In the genomic region with DNA sequence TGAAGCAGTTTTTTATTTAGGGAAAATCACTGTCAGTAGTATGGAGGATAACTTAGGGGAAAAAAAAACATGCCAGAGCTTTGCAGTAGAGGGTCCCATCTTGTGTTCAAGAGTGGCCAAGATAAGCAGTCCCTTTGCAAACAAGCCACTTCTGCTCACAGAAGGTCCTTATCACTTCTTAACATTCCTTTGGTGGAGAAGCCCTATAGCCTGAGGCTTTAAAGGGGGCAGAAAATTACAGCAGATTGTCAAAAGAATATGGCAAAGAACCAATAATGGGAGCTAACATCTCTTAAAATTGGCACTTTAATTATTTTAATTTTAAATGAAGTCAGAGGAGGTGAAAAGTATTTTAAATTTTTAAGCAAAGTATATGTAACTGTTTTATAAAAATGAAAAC, we compare ENCODE assay signal across 6 cellular contexts. TPM values are rescaled to one million over a fixed set of nuclear protein-coding genes. Genes with fewer than 3 reads are reported as not detected.
"Had no signal": no experiment of that assay in that cellular context is flagged by ENCODE, and none has a peak within 500 bp of the region (broad histone marks: within the 10 kb centered on the region; RNA-seq: fewer than 3 reads in every experiment).

No MANE protein-coding gene starts in this region.

RNA-seq across cellular contexts. Expression of a gene that starts 20.4 kb away (rescaled TPM):
- total RNA-seq: activated CD4-positive, alpha-beta T cell treated with anti-CD3 and anti-CD28 coated beads, Interleukin-2, amount 10 ng/mL, durations not matched to agents 24 days and 14 days; activated CD4-positive, alpha-beta T cell treated with anti-CD3 and anti-CD28 coated beads, Interleukin-2, amount 10 ng/mL, durations not matched to agents 7 days and 5 days; T-helper 1 cell treated with Interleukin-12 subunit alpha and Interleukin-12 subunit beta and Interleukin-4 antibody, amounts not matched to agents 30 ng/mL and 1 ng/mL, for 36 hours; T-helper 17 cell; T-helper 2 cell treated with Interferon-gamma antibody and Interleukin-4, amounts not matched to agents 100 ng/mL and 5 ng/mL, for 36 hours; WTC11 had no signal
